In the genomic region with DNA sequence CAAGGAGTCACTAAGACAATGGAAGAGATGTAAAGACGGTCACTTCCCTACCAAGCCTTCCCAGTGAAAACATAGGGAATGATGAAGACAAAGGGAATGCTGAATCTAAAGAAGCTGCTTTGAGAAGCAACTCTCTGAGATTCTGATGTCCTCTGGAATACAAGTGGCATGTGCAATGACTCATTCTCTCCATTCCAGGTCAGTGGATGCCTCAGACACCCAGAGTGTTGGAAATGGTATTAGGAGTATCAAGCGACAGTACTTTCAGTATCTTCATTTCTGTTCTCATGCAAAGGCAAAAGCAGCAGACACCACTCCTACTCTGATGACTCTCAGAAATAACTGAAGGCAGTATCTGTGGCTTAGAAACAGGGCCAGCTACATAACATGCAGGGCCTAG, we compare ENCODE assay signal across 15 cellular contexts.
A peak's percentile ranks its signal among the peaks of the same experiment; 100 is the strongest.
DNase-seq lines count a peak whose midpoint lies in the region; ATAC-seq and TF ChIP-seq lines count a peak whose summit lies in the region.
"Had no signal": no experiment of that assay in that cellular context is flagged by ENCODE, and none has a peak within 500 bp of the region (broad histone marks: within the 10 kb centered on the region; RNA-seq: fewer than 3 reads in every experiment).

No MANE protein-coding gene starts in this region.

- no peak overlapping the region for H3K27ac ChIP-seq in coronary artery
- H3K27ac ChIP-seq: epithelial cell of prostate, right lobe of liver had no signal

- no peak overlapping the region for H3K4me3 Mint-ChIP-seq in osteocyte (ENCODE audit: unreplicated experiment)
- H3K4me3 Mint-ChIP-seq: activated T-helper 17 cell treated with anti-CD3 and anti-CD28 coated beads, Interleukin-2, amount 50 U/mL, for 72 hours; stimulated activated naive CD8-positive, alpha-beta T cell treated with anti-CD3 and anti-CD28 coated beads, Interleukin-15, amount 100 ng/mL, for 72 hours had no signal

- no peaks in the 10 kb centered on the region for H3K36me3 Mint-ChIP-seq in osteocyte (ENCODE audit: unreplicated experiment)

- in situ Hi-C loops in astrocyte of the spinal cord (cut with HindIII; ENCODE audit: low sequenced_read_pairs) = no loop called here

- H3K9me3 Mint-ChIP-seq in osteocyte (ENCODE audit: unreplicated experiment) = no peaks in the 10 kb centered on the region

- peak; percentile 2 for DNase-seq in AG08395 (ENCODE audit: low spot score)
- DNase-seq in HK-2 (ENCODE audit: unreplicated experiment) = peak; percentile 9
- DNase-seq in astrocyte of the spinal cord (ENCODE audit: low read depth, low spot score) = peak; percentile 43
- DNase-seq in iPS-NIHi11 (ENCODE audit: low spot score) = peak; percentile 13
- DNase-seq in osteocyte (ENCODE audit: extremely low spot score, unreplicated experiment) = no peak
- no peak for DNase-seq in coronary artery (ENCODE audit: low spot score)
- DNase-seq in stimulated activated CD4-positive, alpha-beta T cell treated with anti-CD3 and anti-CD28 coated beads, Interleukin-15, amount 100 ng/mL, for 24 hours = no peak
- DNase-seq: activated CD4-positive, alpha-beta T cell treated with anti-CD3 and anti-CD28 coated beads, Interleukin-2, amount 50 U/mL, for 48 hours; hippocampal formation; right lobe of liver; stimulated activated naive CD8-positive, alpha-beta T cell treated with anti-CD3 and anti-CD28 coated beads, Interleukin-15, amount 100 ng/mL, for 72 hours had no signal

- no peaks in the 10 kb centered on the region for H3K27me3 Mint-ChIP-seq in osteocyte (ENCODE audit: unreplicated experiment)
- H3K27me3 Mint-ChIP-seq: activated T-helper 17 cell treated with anti-CD3 and anti-CD28 coated beads, Interleukin-2, amount 50 U/mL, for 72 hours; stimulated activated naive CD8-positive, alpha-beta T cell treated with anti-CD3 and anti-CD28 coated beads, Interleukin-15, amount 100 ng/mL, for 72 hours had no signal

- H3K4me3 ChIP-seq in astrocyte of the spinal cord (ENCODE audit: low read depth, low read length) (no peak overlapping the region), coronary artery (no peak overlapping the region)
- H3K4me3 ChIP-seq: right lobe of liver had no signal

- TF ChIP-seq CTCF in astrocyte of the spinal cord (IDR thresholded peaks at IDR 0.05; ENCODE audit: low read depth, low read length) = no peak
- TF ChIP-seq CTCF in osteocyte (IDR thresholded peaks at IDR 0.05) = no peak
- TF ChIP-seq CTCF in coronary artery (IDR thresholded peaks at IDR 0.05) = no peak

- H3K4me1 Mint-ChIP-seq in osteocyte (ENCODE audit: unreplicated experiment) = no peaks in the 10 kb centered on the region
- H3K4me1 Mint-ChIP-seq: activated T-helper 17 cell treated with anti-CD3 and anti-CD28 coated beads, Interleukin-2, amount 50 U/mL, for 72 hours; stimulated activated naive CD8-positive, alpha-beta T cell treated with anti-CD3 and anti-CD28 coated beads, Interleukin-15, amount 100 ng/mL, for 72 hours had no signal

- ATAC-seq in GM21786 (IDR thresholded peaks at IDR 0.05; ENCODE audit: unreplicated experiment) = no peak
- ATAC-seq: activated T-helper 17 cell treated with anti-CD3 and anti-CD28 coated beads, Interleukin-2, amount 50 U/mL, for 72 hours; Panc1; right lobe of liver; stimulated activated naive CD8-positive, alpha-beta T cell treated with anti-CD3 and anti-CD28 coated beads, Interleukin-15, amount 100 ng/mL, for 72 hours had no signal

- no peak overlapping the region for H3K27ac Mint-ChIP-seq in osteocyte (ENCODE audit: unreplicated experiment)
- H3K27ac Mint-ChIP-seq: activated T-helper 17 cell treated with anti-CD3 and anti-CD28 coated beads, Interleukin-2, amount 50 U/mL, for 72 hours; stimulated activated naive CD8-positive, alpha-beta T cell treated with anti-CD3 and anti-CD28 coated beads, Interleukin-15, amount 100 ng/mL, for 72 hours had no signal

Comparison
In these comparisons a context has a peak if more than half of its experiments do, and no peak if none do; other contexts are left out.
1. DNase-seq: peak in AG08395 (single experiment), HK-2 (single experiment), astrocyte of the spinal cord (single experiment) and iPS-NIHi11 (single experiment); none in osteocyte (single experiment), coronary artery (single experiment) and stimulated activated CD4-positive, alpha-beta T cell treated with anti-CD3 and anti-CD28 coated beads, Interleukin-15, amount 100 ng/mL, for 24 hours (single experiment).